In genomic region chr3:150703756-150704344, GRCh38 we compare ENCODE assay signal across 8 cellular contexts. TPM values are rescaled to one million over a fixed set of nuclear protein-coding genes. Genes with fewer than 3 reads are reported as not detected.
DNase-seq lines count a peak whose midpoint lies in the region; ATAC-seq and TF ChIP-seq lines count a peak whose summit lies in the region.

TSS of gene ERICH6 (minus strand) at chr3:150703920. CDS start at chr3:150703898, 22 bp downstream.

- H3K4me1 ChIP-seq in adipocyte (ENCODE audit: control insufficient read depth, insufficient read depth, low read length) (peaks cover 9% of the 10 kb centered on the region), heart right ventricle (peaks cover 0 to 17% (median 9%) of the 10 kb centered on the region in 9 donors), upper lobe of right lung (peaks cover 4% of the 10 kb centered on the region)

- H3K9me2 ChIP-seq in SU-DHL-6 (replicated peaks; ENCODE audit: insufficient read depth, low read length), result no peaks in the 10 kb centered on the region

- 0 to 1% methylated on average over 35 of the region's 35 CpGs for WGBS in heart right ventricle, 2 donors

- H3K79me2 ChIP-seq in SU-DHL-6 (ENCODE audit: insufficient read depth, low read length), result no peaks in the 10 kb centered on the region

- H2AFZ ChIP-seq in SU-DHL-6 (ENCODE audit: low read depth, low read length, severe bottlenecking), result peak within 1 kb of the TSS; percentile 99

- peak within 1 kb of the TSS; percentile 57 for H3K27ac ChIP-seq in SU-DHL-6 (ENCODE audit: low read depth, low read length)
- peak within 1 kb of the TSS; percentile 35 to 91 (median 77) for H3K27ac ChIP-seq in heart right ventricle
- peak within 1 kb of the TSS; percentile 90 for H3K27ac ChIP-seq in upper lobe of right lung

- intact Hi-C loops in heart right ventricle (cut with DNase I), result loop anchor here in 6 of 10 donors (5.0 to 10.0 kb wide), 4 partner anchors 89 to 157 kb away; partner anchors contain the start of genes SELENOT (in 5 of the 6), EIF2A (in 3 of the 6) and SERP1 (in 3 of the 6)
- intact Hi-C loops in posterior vena cava (cut with DNase I), result no loop called here
- intact Hi-C loops in upper lobe of right lung (cut with DNase I), result no loop called here

- H3K36me3 ChIP-seq in SU-DHL-6 (ENCODE audit: low read length), result no peaks in the 10 kb centered on the region
- H3K36me3 ChIP-seq in adipocyte (ENCODE audit: control insufficient read depth, insufficient read depth, low read length, severe bottlenecking), result no peaks in the 10 kb centered on the region
- H3K36me3 ChIP-seq in heart right ventricle, result peaks cover 0 to 9% (median 0%) of the 10 kb centered on the region in 9 donors
- no peaks in the 10 kb centered on the region for H3K36me3 ChIP-seq in upper lobe of right lung

- peak; percentile 100 for ATAC-seq in HG02642 (IDR thresholded peaks at IDR 0.05; ENCODE audit: poor library complexity, unreplicated experiment)
- ATAC-seq in heart right ventricle, result peak; percentile 98 to 100 (median 99)
- peak; percentile 99 for ATAC-seq in upper lobe of right lung

- H3K9ac ChIP-seq in SU-DHL-6 (ENCODE audit: low read length) (peak within 1 kb of the TSS; percentile 67), adipocyte (ENCODE audit: low read length) (peak within 1 kb of the TSS; percentile 93)

- peak within 1 kb of the TSS; percentile 95 for H3K4me2 ChIP-seq in SU-DHL-6 (ENCODE audit: low read depth, low read length, poor library complexity, severe bottlenecking)

- 0 out of 2 replicates have a peak, but pooled peaks cover 4% of the 10 kb centered on the region for H3F3A ChIP-seq in SU-DHL-6 (ENCODE audit: insufficient read depth)

- DNase-seq in NCI-H1105 (lab: John Stamatoyannopoulos, UW) (peak; percentile 89), adipocyte (ENCODE audit: low read depth) (peak; percentile 97), heart right ventricle (peak; percentile 92 to 93), posterior vena cava (ENCODE audit: low spot score) (peak; percentile 98), upper lobe of right lung (peak; percentile 97)

- H3K9me3 ChIP-seq in SU-DHL-6 (ENCODE audit: insufficient read depth, low read length) (no peaks in the 10 kb centered on the region), adipocyte (ENCODE audit: control insufficient read depth, low read length) (no peaks in the 10 kb centered on the region), heart right ventricle (no peaks in the 10 kb centered on the region), upper lobe of right lung (no peaks in the 10 kb centered on the region)

- peak within 1 kb of the TSS; percentile 72 for H3K4me3 ChIP-seq in SU-DHL-6 (ENCODE audit: insufficient read depth, low read length, poor library complexity, severe bottlenecking)
- peak within 1 kb of the TSS; percentile 98 for H3K4me3 ChIP-seq in adipocyte (ENCODE audit: low read length)
- H3K4me3 ChIP-seq in heart right ventricle, result peak within 1 kb of the TSS; percentile 56 to 85 (median 70)
- H3K4me3 ChIP-seq in upper lobe of right lung, result peak within 1 kb of the TSS; percentile 66

- TF ChIP-seq CTCF in GM12873 (IDR thresholded peaks at IDR 0.05; ENCODE audit: insufficient read depth, low read depth, low read length, missing control alignments) (peak; percentile 6), SU-DHL-6 (IDR thresholded peaks at IDR 0.05; ENCODE audit: insufficient read depth, low read length, poor library complexity, severe bottlenecking) (no peak), heart right ventricle (IDR thresholded peaks at IDR 0.05) (peak in 4 of 9 donors; percentile 12 to 26 (median 22)), upper lobe of right lung (IDR thresholded peaks at IDR 0.05) (peak; percentile 12)

- H4K20me1 ChIP-seq in SU-DHL-6 (ENCODE audit: low read depth, low read length), result no peaks in the 10 kb centered on the region

- no peaks in the 10 kb centered on the region for H3K27me3 ChIP-seq in SU-DHL-6 (ENCODE audit: low read length)
- no peaks in the 10 kb centered on the region for H3K27me3 ChIP-seq in adipocyte (replicated peaks; ENCODE audit: control insufficient read depth, insufficient read depth, low read length)
- H3K27me3 ChIP-seq in heart right ventricle, result no peaks in the 10 kb centered on the region
- H3K27me3 ChIP-seq in upper lobe of right lung, result no peaks in the 10 kb centered on the region

RNA-seq across cellular contexts. Expression of gene ERICH6, which starts in this region (rescaled TPM):
- total RNA-seq in heart right ventricle (under 1 TPM in 2 of 10 donors, not detected in 8; 0.20 to 0.56 TPM), posterior vena cava (not detected), upper lobe of right lung (not detected)
- polyA plus RNA-seq in heart right ventricle, result not detected

Comparison
In these comparisons a context has a peak if more than half of its experiments do, and no peak if none do; other contexts are left out.
1. Peak in every context shown above with its lines: DNase-seq, ATAC-seq, H3K4me3 ChIP-seq and H3K27ac ChIP-seq.
2. Peak in DNase-seq, ATAC-seq, H3K4me3 ChIP-seq and H3K27ac ChIP-seq in heart right ventricle; RNA of the gene not detected or under 1 TPM.
3. Peak in DNase-seq in posterior vena cava; RNA of the gene not detected or under 1 TPM.
4. Peak in DNase-seq, ATAC-seq, H3K4me3 ChIP-seq and H3K27ac ChIP-seq in upper lobe of right lung; RNA of the gene not detected or under 1 TPM.
5. intact Hi-C loops: an anchor here in heart right ventricle (5.0 to 10.0 kb wide); none called in posterior vena cava and upper lobe of right lung.